In the genomic region with DNA sequence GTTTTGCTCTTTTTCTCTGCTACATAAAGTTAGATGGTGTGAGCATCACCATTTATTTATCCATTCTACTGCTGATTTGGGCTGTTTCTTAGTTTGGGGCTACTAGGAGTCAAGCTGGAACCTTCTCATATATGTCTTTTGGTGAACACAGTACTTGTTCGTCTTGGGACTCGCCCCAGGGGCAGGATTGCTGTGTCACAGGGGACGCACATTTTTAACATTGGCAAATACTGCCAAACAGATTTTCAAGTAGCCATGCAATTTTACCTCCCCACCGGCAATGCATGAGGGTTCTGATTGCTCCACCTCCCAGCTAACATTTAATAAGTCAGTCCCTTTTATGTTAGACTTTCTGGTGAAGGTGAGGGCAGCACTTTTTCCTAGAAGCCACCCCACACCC, we compare ENCODE assay signal across 7 cellular contexts.
"Had no signal": no experiment of that assay in that cellular context is flagged by ENCODE, and none has a peak within 500 bp of the region (broad histone marks: within the 10 kb centered on the region; RNA-seq: fewer than 3 reads in every experiment).

No MANE protein-coding gene starts in this region.

- ATAC-seq: HCT116 had no signal

- H3K9ac ChIP-seq: GM23248 had no signal

- H3K36me3 ChIP-seq: HAP-1 had no signal

- H3K4me3 ChIP-seq: GM23248, HAP-1 had no signal

- H3K4me1 ChIP-seq: HAP-1 had no signal

- DNase-seq: GM23248, GOT3, H7, HFFc6 had no signal

- H3K27ac ChIP-seq: GM23248, HL-60 had no signal

- H3K9me3 ChIP-seq: HAP-1 had no signal
